Comparison of ENCODE assay signal across 26 cellular contexts in genomic region chr9:114481789-114482188, GRCh38.
"Had no signal": no experiment of that assay in that cellular context is flagged by ENCODE, and none has a peak within 500 bp of the region (broad histone marks: within the 10 kb centered on the region; RNA-seq: fewer than 3 reads in every experiment).

No MANE protein-coding gene starts in this region.

- H3K27me3 Mint-ChIP-seq: activated naive CD8-positive, alpha-beta T cell treated with anti-CD3 and anti-CD28 coated beads, Interleukin-2, amount 10 ng/mL, durations not matched to agents 7 days and 5 days had no signal

- H3K9me3 Mint-ChIP-seq: activated naive CD8-positive, alpha-beta T cell treated with anti-CD3 and anti-CD28 coated beads, Interleukin-2, amount 10 ng/mL, durations not matched to agents 7 days and 5 days; dendritic cell treated with granulocyte-macrophage colony-stimulating factor and Interleukin-4, amounts not matched to agents 40 ng/mL and 50 ng/mL, for 4 days; endodermal cell; immature natural killer cell; naive B cell had no signal

- H3K27ac Mint-ChIP-seq: dendritic cell treated with granulocyte-macrophage colony-stimulating factor and Interleukin-4, amounts not matched to agents 40 ng/mL and 50 ng/mL, for 4 days; endodermal cell; immature natural killer cell; naive B cell had no signal

- H3K9me3 ChIP-seq: breast epithelium, spleen, stomach, thyroid gland, upper lobe of right lung had no signal

- H3K36me3 ChIP-seq: breast epithelium, thyroid gland, upper lobe of right lung had no signal

- DNase-seq: activated CD4-positive, alpha-beta T cell treated with anti-CD3 and anti-CD28 coated beads for 4 hours; activated CD4-positive, alpha-beta T cell treated with anti-CD3 and anti-CD28 coated beads, Interleukin-2, amount 50 U/mL, for 4 hours; activated naive CD4-positive, alpha-beta T cell treated with Interleukin-2 at 50 U/mL for 16 hours; activated naive CD8-positive, alpha-beta T cell treated with anti-CD3 and anti-CD28 coated beads, Interleukin-2, amount 10 ng/mL, durations not matched to agents 7 days and 5 days; activated T-cell treated with anti-CD3 and anti-CD28 coated beads, Interleukin-2, amount 50 U/mL, for 48 hours; amygdala; central memory CD4-positive, alpha-beta T cell; endodermal cell; foreskin fibroblast; head of caudate nucleus; hypothalamus; immature natural killer cell; kidney; left colon; mammary epithelial cell; naive B cell; posterior cingulate gyrus; right cardiac atrium; spleen; stomach; thyroid gland; upper lobe of right lung had no signal

- H3K36me3 Mint-ChIP-seq: activated naive CD8-positive, alpha-beta T cell treated with anti-CD3 and anti-CD28 coated beads, Interleukin-2, amount 10 ng/mL, durations not matched to agents 7 days and 5 days; immature natural killer cell had no signal

- ATAC-seq: esophagus mucosa, left colon, right cardiac atrium, upper lobe of right lung had no signal

- H3K27me3 ChIP-seq: breast epithelium, spleen, stomach, thyroid gland, upper lobe of right lung had no signal

- H3K4me3 Mint-ChIP-seq: activated naive CD8-positive, alpha-beta T cell treated with anti-CD3 and anti-CD28 coated beads, Interleukin-2, amount 10 ng/mL, durations not matched to agents 7 days and 5 days; dendritic cell treated with granulocyte-macrophage colony-stimulating factor and Interleukin-4, amounts not matched to agents 40 ng/mL and 50 ng/mL, for 4 days; endodermal cell; immature natural killer cell; naive B cell had no signal

- H3K27ac ChIP-seq: breast epithelium, thyroid gland, upper lobe of right lung, VCaP had no signal

- H3K4me1 ChIP-seq: breast epithelium, thyroid gland, upper lobe of right lung had no signal

- H3K4me3 ChIP-seq: breast epithelium, spleen, stomach, thyroid gland, upper lobe of right lung had no signal
